8 cellular contexts compared by ENCODE assay signal in the genomic region with DNA sequence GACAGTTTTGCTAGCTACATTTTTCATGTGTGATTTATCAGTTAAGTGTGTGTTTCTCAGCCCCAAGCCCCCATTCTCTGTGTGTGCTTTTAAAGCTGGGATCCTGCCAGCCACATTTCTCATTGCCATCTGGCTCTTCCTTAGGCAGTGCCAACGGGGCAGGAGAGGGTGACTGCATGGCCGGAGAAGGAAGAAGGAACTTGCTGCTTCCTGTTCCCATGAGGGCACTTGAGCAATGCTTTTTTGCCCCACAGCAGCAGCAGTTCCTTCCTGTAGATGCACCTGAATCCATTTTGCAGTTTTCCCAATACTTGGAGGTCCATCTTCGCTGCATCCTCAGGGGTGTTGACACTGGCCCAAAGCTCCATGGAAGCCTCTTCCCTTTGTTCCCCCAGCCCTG. TPM values are rescaled to one million over a fixed set of nuclear protein-coding genes. Genes with fewer than 3 reads are reported as not detected.
DNase-seq lines count a peak whose midpoint lies in the region; TF ChIP-seq lines count a peak whose summit lies in the region.

No MANE protein-coding gene starts in this region.

- DNase-seq in SIG-M5 treated with dmso at 0.1 percent for 504 hours (lab: John Stamatoyannopoulos, UW; ENCODE audit: unreplicated experiment) = peak; percentile 23
- DNase-seq in SIG-M5 (lab: John Stamatoyannopoulos, UW) = no peak
- peak; percentile 17 to 67 for DNase-seq in NOMO-1 (lab: John Stamatoyannopoulos, UW; ENCODE audit: unreplicated experiment in 2 of 2)
- peak; percentile 34 for DNase-seq in ecto neural progenitor cell (ENCODE audit: low spot score)
- no peak for DNase-seq in progenitor cell of endocrine pancreas (ENCODE audit: low spot score, unreplicated experiment)
- no peak for DNase-seq in stimulated activated CD4-positive, alpha-beta T cell treated with anti-CD3 and anti-CD28 coated beads, Interleukin-4, amount 100 ng/mL, for 24 hours
- DNase-seq in superior temporal gyrus (ENCODE audit: extremely low spot score) = no peak
- no peak for DNase-seq in GM10248 (ENCODE audit: extremely low spot score)

- H3K27ac Mint-ChIP-seq in progenitor cell of endocrine pancreas = peak overlapping the region; percentile 79

- TF ChIP-seq CTCF in progenitor cell of endocrine pancreas (IDR thresholded peaks at IDR 0.05; ENCODE audit: unreplicated experiment) = no peak
- no peak for TF ChIP-seq CTCF in GM10248 (IDR thresholded peaks at IDR 0.05; ENCODE audit: control extremely low read depth, extremely low read depth, low read depth, missing control alignments)

- H3K4me3 Mint-ChIP-seq in progenitor cell of endocrine pancreas (ENCODE audit: low read depth) = no peak overlapping the region

- H3K36me3 Mint-ChIP-seq in progenitor cell of endocrine pancreas (ENCODE audit: insufficient read depth) = peaks cover 18% of the 10 kb centered on the region

- peaks cover 3% of the 10 kb centered on the region for H3K9me3 Mint-ChIP-seq in progenitor cell of endocrine pancreas (ENCODE audit: low read depth)

- H3K4me1 Mint-ChIP-seq in progenitor cell of endocrine pancreas (ENCODE audit: low read depth) = peaks cover 30% of the 10 kb centered on the region

- CTCF ChIA-PET in GM10248 (lab: Yijun Ruan, JAX) = interaction anchor here (0.7 to 1.5 kb wide), 3 partner anchors 8 to 132 kb away, joined by 3 read pairs; no protein-coding TSS in a partner anchor

- POLR2A ChIA-PET in GM10248 (lab: Yijun Ruan, JAX) = interaction anchor here (1.8 kb wide), 1 partner anchor 38 kb away, joined by 6 read pairs; a partner anchor contains a TSS

- H3K27me3 Mint-ChIP-seq in progenitor cell of endocrine pancreas = no peaks in the 10 kb centered on the region

RNA-seq across cellular contexts. Expression of a gene that starts 37.5 kb away (rescaled TPM):
- 65.8 and 73.2 TPM in 2 replicates for total RNA-seq in progenitor cell of endocrine pancreas

Comparison
In these comparisons a context has a peak if more than half of its experiments do, and no peak if none do; other contexts are left out.
1. DNase-seq: peak in SIG-M5 treated with dmso at 0.1 percent for 504 hours (single experiment), NOMO-1 (2 of 2) and ecto neural progenitor cell (single experiment); none in SIG-M5 (single experiment), progenitor cell of endocrine pancreas (single experiment), stimulated activated CD4-positive, alpha-beta T cell treated with anti-CD3 and anti-CD28 coated beads, Interleukin-4, amount 100 ng/mL, for 24 hours (single experiment), superior temporal gyrus (single experiment) and GM10248 (single experiment).